Comparison of ENCODE assay signal across 9 cellular contexts in the genomic region with DNA sequence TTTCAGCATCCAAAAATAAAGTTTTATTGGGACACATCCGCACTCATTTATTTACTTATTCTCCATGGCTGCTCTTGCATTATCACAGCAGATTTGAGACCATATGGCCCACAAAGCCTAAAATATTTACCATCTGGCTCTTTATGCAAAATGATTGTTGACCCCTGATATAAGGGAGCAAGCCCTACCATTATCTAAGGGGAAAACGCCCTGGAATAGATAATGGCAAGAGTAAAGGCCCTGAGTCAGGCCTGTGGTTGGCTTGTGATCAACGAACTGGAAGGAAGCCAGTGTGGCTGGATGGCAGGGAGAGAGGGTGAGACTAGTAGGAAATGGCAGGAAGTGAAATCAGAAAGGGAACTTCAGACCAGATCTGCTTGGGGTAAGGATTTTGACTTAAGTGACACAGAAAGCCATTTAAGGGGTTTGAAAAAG. TPM values are rescaled to one million over a fixed set of nuclear protein-coding genes. Genes with fewer than 3 reads are reported as not detected.
DNase-seq lines count a peak whose midpoint lies in the region; ATAC-seq and TF ChIP-seq lines count a peak whose summit lies in the region.
"Had no signal": no experiment of that assay in that cellular context is flagged by ENCODE, and none has a peak within 500 bp of the region (broad histone marks: within the 10 kb centered on the region; RNA-seq: fewer than 3 reads in every experiment).

No MANE protein-coding gene starts in this region.

- TF ChIP-seq CTCF in fibroblast of lung (conservative IDR thresholded peaks at IDR 0.05 in 1 of 2, IDR thresholded peaks at IDR 0.05 in 1 of 2; ENCODE audit: low read depth in 1 of 2, low read length in 2 of 2) (no peak), coronary artery (IDR thresholded peaks at IDR 0.05) (no peak), suprapubic skin (IDR thresholded peaks at IDR 0.05) (no peak)

- 48% methylated on average over 3 of the region's 3 CpGs for WGBS in suprapubic skin

- no peaks in the 10 kb centered on the region for H3K36me3 ChIP-seq in fibroblast of lung (ENCODE audit: control insufficient read depth, insufficient read depth, low read length)
- H3K36me3 ChIP-seq in suprapubic skin: no peaks in the 10 kb centered on the region

- H3K9ac ChIP-seq in fibroblast of lung (ENCODE audit: insufficient read depth, low read length): no peak overlapping the region

- H3K27ac ChIP-seq in fibroblast of lung (ENCODE audit: insufficient read depth, low read length) (no peak overlapping the region), coronary artery (no peak overlapping the region), suprapubic skin (no peak overlapping the region)

- H3K9me3 ChIP-seq in fibroblast of lung (ENCODE audit: control insufficient read depth, insufficient read depth, low read depth, low read length): no peaks in the 10 kb centered on the region
- H3K9me3 ChIP-seq in suprapubic skin: no peaks in the 10 kb centered on the region

- no peak for TF ChIP-seq POLR2A in suprapubic skin (IDR thresholded peaks at IDR 0.05)

- DNase-seq in HCEC 1CT (peak; percentile 55), NOMO-1 treated with DMSO at 0.1 percent for 48 hours (lab: John Stamatoyannopoulos, UW; ENCODE audit: unreplicated experiment) (peak; percentile 85), fibroblast of lung (ENCODE audit: low read depth in 2 of 2) (peak; percentile 59), skeletal muscle cell (ENCODE audit: low read depth) (peak; percentile 13), coronary artery (ENCODE audit: low spot score) (no peak), suprapubic skin (ENCODE audit: low spot score in 2 of 2) (no peak)
- no peak for DNase-seq in activated T-cell treated with anti-CD3 and anti-CD28 coated beads, Interleukin-2, amount 50 U/mL, for 48 hours

- H2AFZ ChIP-seq in fibroblast of lung (ENCODE audit: low read length): no peak overlapping the region

- no peak overlapping the region for H3K4me3 ChIP-seq in fibroblast of lung (replicated peaks in 1 of 4; ENCODE audit: control extremely low read depth in 1 of 4, insufficient read depth in 1 of 4, low read depth in 3 of 4, low read length in 4 of 4)
- H3K4me3 ChIP-seq in skeletal muscle cell (ENCODE audit: low read depth, low read length): no peak overlapping the region
- no peak overlapping the region for H3K4me3 ChIP-seq in coronary artery
- no peak overlapping the region for H3K4me3 ChIP-seq in suprapubic skin

- no peak for TF ChIP-seq EP300 in suprapubic skin (IDR thresholded peaks at IDR 0.05)

- H3K4me1 ChIP-seq in fibroblast of lung (ENCODE audit: control insufficient read depth, extremely low read depth, insufficient read depth, low read length): no peaks in the 10 kb centered on the region
- peaks cover 4% of the 10 kb centered on the region for H3K4me1 ChIP-seq in suprapubic skin

- ATAC-seq in GM19397 (IDR thresholded peaks at IDR 0.05; ENCODE audit: unreplicated experiment): no peak

- H3K4me2 ChIP-seq in fibroblast of lung (ENCODE audit: extremely low read depth, insufficient read depth, low read length): no peak overlapping the region

- H3K27me3 ChIP-seq in fibroblast of lung (ENCODE audit: control insufficient read depth, insufficient read depth, low read length): peaks cover 3% of the 10 kb centered on the region
- H3K27me3 ChIP-seq in suprapubic skin: no peaks in the 10 kb centered on the region

- H4K20me1 ChIP-seq in fibroblast of lung (ENCODE audit: control insufficient read depth, extremely low read depth, insufficient read depth, low read length): no peaks in the 10 kb centered on the region

- no peaks in the 10 kb centered on the region for H3K79me2 ChIP-seq in fibroblast of lung (ENCODE audit: control insufficient read depth, insufficient read depth, low read length)

RNA-seq across cellular contexts. Expression of a gene that starts 24.6 kb away (rescaled TPM):
- total RNA-seq in fibroblast of lung (19.5 and 31.2 TPM in 2 replicates), suprapubic skin (10 to 100 TPM in 2 of 4 donors, 1 to 10 TPM in 2; 4.1 to 32.9 (median 8.3) TPM)
- 9.4 TPM in 2 replicates for polyA plus RNA-seq in fibroblast of lung
- 8.3 and 8.8 TPM in 2 replicates for polyA plus RNA-seq in fibroblast of lung (2012)
- polyA minus RNA-seq in fibroblast of lung (ENCODE audit: low replicate concordance): 2.4 and 4.4 TPM in 2 replicates

RNA-seq across cellular contexts. Expression of a gene that starts 34.2 kb away (rescaled TPM):
- total RNA-seq in fibroblast of lung (not detected in 2 replicates), suprapubic skin (not detected)
- not detected in 2 replicates for polyA plus RNA-seq in fibroblast of lung
- not detected in 2 replicates for polyA plus RNA-seq in fibroblast of lung (2012)
- polyA minus RNA-seq in fibroblast of lung (ENCODE audit: low replicate concordance): not detected in 2 replicates
- total RNA-seq: subcutaneous adipose tissue had no signal

Comparison
In these comparisons a context has a peak if more than half of its experiments do, and no peak if none do; other contexts are left out.
1. DNase-seq: peak in HCEC 1CT (single experiment), NOMO-1 treated with DMSO at 0.1 percent for 48 hours (single experiment), fibroblast of lung (2 of 2) and skeletal muscle cell (single experiment); none in activated T-cell treated with anti-CD3 and anti-CD28 coated beads, Interleukin-2, amount 50 U/mL, for 48 hours (0 of 2), coronary artery (single experiment) and suprapubic skin (0 of 2).